ENCODE assay signal across 20 cellular contexts in the genomic region with DNA sequence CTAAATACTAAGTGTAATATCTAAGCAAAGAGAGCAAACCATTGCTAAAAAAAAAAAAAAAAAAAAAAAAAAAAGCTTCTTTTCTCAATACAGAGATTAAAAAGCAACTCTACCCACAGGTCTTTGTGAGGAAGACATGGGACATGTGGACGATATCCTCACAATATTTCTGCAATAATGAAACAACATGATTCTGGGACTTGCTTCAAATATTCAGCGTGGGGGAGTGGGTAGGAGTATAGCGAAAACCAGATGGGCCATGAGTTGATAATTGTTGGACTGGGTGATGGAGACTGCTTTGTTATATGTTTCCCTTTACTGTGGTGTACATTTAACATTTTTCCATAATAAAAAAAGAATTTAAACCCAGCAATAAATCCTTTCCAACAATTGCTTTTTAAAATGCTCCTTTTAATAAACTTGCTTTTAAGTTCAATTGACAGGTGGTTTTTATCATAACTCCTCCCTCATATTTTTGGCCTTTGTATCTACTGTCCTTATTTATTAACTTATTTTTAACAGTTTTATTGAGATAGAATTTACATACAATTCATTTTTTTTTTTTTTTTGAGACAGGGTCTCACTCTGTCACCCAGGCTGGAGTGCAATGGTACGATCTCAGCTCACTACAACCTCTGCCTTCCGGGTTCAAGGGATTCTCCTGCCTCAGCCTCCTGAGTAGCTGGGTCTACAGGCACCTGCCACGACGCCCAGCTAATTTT.
"Had no signal": no experiment of that assay in that cellular context is flagged by ENCODE, and none has a peak within 500 bp of the region (broad histone marks: within the 10 kb centered on the region; RNA-seq: fewer than 3 reads in every experiment).

No MANE protein-coding gene starts in this region.

- H3K27ac ChIP-seq: HL-60, KMS-11 had no signal

- H3K4me3 ChIP-seq: K562 had no signal

- DNase-seq: Kasumi-1, MM.1S, NCI-H1092 treated with DMSO at 0.1 percent for 48 hours, NCI-H1436, NCI-H187, NCI-H2029, NCI-H2081 treated with DMSO at 0.1 percent for 48 hours, NCI-H226, NCI-H446, NCI-H510A, NCI-H524 treated with DMSO at 0.1 percent for 48 hours, NCI-H69, NCI-H774, RPMI8226, SHP77, T-helper 1 cell had no signal

- H3K9ac ChIP-seq: KMS-11 had no signal

- H3K4me2 ChIP-seq: KMS-11 had no signal

- ATAC-seq: K562, SK-N-SH treated with all-trans-retinoic acid at 6 μM for 48 hours had no signal
